Comparison of ENCODE assay signal across 1 cellular context in genomic region chr17:74947041-74947754, GRCh38.
TF ChIP-seq lines count a peak whose summit lies in the region.

No MANE protein-coding gene starts in this region.

TF ChIP-seq in HepG2, 621 proteins besides CTCF, POLR2A, EP300 and RAD21:
- no peak for TF ChIP-seq RFX1 (IDR thresholded peaks at IDR 0.05)
- no peak for TF ChIP-seq DBP (CRISPR knock-in tag; IDR thresholded peaks at IDR 0.05; ENCODE audit: not compliant biosample characterization)
- peak; percentile 97 for TF ChIP-seq ZNF329 (CRISPR knock-in tag; IDR thresholded peaks at IDR 0.05; ENCODE audit: low read depth)
- TF ChIP-seq, protein P1, sequence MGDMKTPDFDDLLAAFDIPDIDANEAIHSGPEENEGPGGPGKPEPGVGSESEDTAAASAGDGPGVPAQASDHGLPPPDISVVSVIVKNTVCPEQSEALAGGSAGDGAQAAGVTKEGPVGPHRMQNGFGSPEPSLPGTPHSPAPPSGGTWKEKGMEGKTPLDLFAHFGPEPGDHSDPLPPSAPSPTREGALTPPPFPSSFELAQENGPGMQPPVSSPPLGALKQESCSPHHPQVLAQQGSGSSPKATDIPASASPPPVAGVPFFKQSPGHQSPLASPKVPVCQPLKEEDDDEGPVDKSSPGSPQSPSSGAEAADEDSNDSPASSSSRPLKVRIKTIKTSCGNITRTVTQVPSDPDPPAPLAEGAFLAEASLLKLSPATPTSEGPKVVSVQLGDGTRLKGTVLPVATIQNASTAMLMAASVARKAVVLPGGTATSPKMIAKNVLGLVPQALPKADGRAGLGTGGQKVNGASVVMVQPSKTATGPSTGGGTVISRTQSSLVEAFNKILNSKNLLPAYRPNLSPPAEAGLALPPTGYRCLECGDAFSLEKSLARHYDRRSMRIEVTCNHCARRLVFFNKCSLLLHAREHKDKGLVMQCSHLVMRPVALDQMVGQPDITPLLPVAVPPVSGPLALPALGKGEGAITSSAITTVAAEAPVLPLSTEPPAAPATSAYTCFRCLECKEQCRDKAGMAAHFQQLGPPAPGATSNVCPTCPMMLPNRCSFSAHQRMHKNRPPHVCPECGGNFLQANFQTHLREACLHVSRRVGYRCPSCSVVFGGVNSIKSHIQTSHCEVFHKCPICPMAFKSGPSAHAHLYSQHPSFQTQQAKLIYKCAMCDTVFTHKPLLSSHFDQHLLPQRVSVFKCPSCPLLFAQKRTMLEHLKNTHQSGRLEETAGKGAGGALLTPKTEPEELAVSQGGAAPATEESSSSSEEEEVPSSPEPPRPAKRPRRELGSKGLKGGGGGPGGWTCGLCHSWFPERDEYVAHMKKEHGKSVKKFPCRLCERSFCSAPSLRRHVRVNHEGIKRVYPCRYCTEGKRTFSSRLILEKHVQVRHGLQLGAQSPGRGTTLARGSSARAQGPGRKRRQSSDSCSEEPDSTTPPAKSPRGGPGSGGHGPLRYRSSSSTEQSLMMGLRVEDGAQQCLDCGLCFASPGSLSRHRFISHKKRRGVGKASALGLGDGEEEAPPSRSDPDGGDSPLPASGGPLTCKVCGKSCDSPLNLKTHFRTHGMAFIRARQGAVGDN (CRISPR knock-in tag; IDR thresholded peaks at IDR 0.05): peak; percentile 9; the same call in 1 of the 2 replicates
- TF ChIP-seq ELF4 (CRISPR knock-in tag; IDR thresholded peaks at IDR 0.05; ENCODE audit: borderline replicate concordance): no peak
